In the genomic region with DNA sequence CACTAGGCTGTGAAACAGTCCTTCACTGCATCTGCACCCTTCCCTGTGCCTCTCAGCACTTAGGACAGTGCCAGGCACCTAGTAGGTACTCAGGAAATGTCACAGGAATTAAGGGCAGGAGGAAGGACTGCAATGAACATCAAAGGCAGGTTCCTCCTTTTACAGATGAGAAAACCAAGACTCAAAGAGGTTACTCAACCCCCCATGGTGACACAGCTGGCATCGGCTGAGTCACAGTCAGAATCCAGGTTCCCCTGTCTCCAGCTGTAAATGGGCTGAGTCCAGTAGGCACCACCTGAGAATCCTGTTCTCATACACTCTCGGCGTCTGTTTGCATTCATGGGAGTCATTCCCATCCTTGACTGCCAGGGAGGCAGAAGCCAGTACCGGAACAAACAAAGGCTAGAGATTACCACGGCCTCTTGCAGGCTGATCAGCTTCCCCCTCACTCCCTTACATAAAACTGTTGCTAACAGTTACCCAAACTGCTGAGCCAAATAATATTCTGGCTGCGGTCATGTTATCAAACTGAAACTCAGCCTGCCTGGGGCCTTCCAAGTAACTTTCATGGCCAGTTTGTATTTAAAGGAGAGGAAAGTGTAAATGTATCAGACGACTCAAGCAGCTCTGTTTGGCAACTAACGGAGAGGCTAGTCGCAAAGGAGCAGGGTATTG, we compare ENCODE assay signal across 11 cellular contexts.
DNase-seq lines count a peak whose midpoint lies in the region; ATAC-seq, FAIRE-seq and TF ChIP-seq lines count a peak whose summit lies in the region.
"Had no signal": no experiment of that assay in that cellular context is flagged by ENCODE, and none has a peak within 500 bp of the region (broad histone marks: within the 10 kb centered on the region; RNA-seq: fewer than 3 reads in every experiment).

No MANE protein-coding gene starts in this region.

- H3K27me3 ChIP-seq in HCT116 (ENCODE audit: insufficient read depth, low read length): peaks cover 53% of the 10 kb centered on the region
- no peaks in the 10 kb centered on the region for H3K27me3 ChIP-seq in pancreas
- no peaks in the 10 kb centered on the region for H3K27me3 ChIP-seq in small intestine (ENCODE audit: control insufficient read depth in 2 of 2, insufficient read depth in 2 of 2, low read length in 2 of 2)
- H3K27me3 ChIP-seq in Peyer's patch: no peaks in the 10 kb centered on the region

- intact Hi-C loops in HCT116 (cut with micrococcal nuclease) (no loop called here), pancreas (cut with DNase I) (no loop called here)

- no peak overlapping the region for H3K9ac ChIP-seq in HCT116 (ENCODE audit: low read length)

- ATAC-seq in HCT116 (no peak), pancreas (peak; percentile 57 to 87 (median 78))
- ATAC-seq: Panc1 had no signal

- no TSS peak for BruUV-seq in HCT116 (replicated peaks; lab: Mats Ljungman, UMichigan)

- TF ChIP-seq RAD21 in HCT116 (IDR thresholded peaks at IDR 0.05; ENCODE audit: low read depth): no peak

- TF ChIP-seq POLR2A in HCT116 (IDR thresholded peaks at IDR 0.05; ENCODE audit: borderline replicate concordance, extremely low read depth, insufficient read depth, insufficient read length) (no peak), Peyer's patch (IDR thresholded peaks at IDR 0.05) (no peak)

- H3K79me2 ChIP-seq in HCT116 (ENCODE audit: insufficient read depth, low read length): no peaks in the 10 kb centered on the region

- H3K9me3 ChIP-seq in HCT116 (ENCODE audit: control insufficient read depth in 1 of 2, insufficient read depth in 1 of 2, low read depth in 1 of 2, low read length in 2 of 2): no peaks in the 10 kb centered on the region
- no peaks in the 10 kb centered on the region for H3K9me3 ChIP-seq in pancreas
- no peaks in the 10 kb centered on the region for H3K9me3 ChIP-seq in small intestine (ENCODE audit: control insufficient read depth, low read depth)
- no peaks in the 10 kb centered on the region for H3K9me3 ChIP-seq in Peyer's patch

- no peak overlapping the region for H3K27ac ChIP-seq in HCT116 (ENCODE audit: low read depth, low read length)
- peak overlapping the region in 1 of 4 donors; percentile 52 for H3K27ac ChIP-seq in pancreas
- peak overlapping the region in 1 of 2 donors; percentile 27 for H3K27ac ChIP-seq in small intestine (ENCODE audit: low read depth in 1 of 2, low read length in 1 of 2)
- peak overlapping the region in 2 of 4 donors; percentile 23 to 25 for H3K27ac ChIP-seq in Peyer's patch

- WGBS in pancreas, 2 donors: 64 to 67% methylated on average over 9 of the region's 9 CpGs
- 48 to 61% (median 54%) methylated on average over 9 of the region's 9 CpGs for WGBS in small intestine, 3 donors

- POLR2A ChIA-PET in HCT116 (lab: Charles Lee): no interaction called here

- DNase-seq in HCT116 (ENCODE audit: low read depth, low spot score) (no peak), SHP77 (lab: John Stamatoyannopoulos, UW) (peak; percentile 67 to 80), fibroblast of the conjunctiva (ENCODE audit: low read depth) (peak; percentile 36), pancreas (peak in 2 of 6 donors; percentile 40 to 69), small intestine (no peak), Peyer's patch (no peak)
- DNase-seq in activated T-cell treated with anti-CD3 and anti-CD28 coated beads, Interleukin-2, amount 50 U/mL, for 48 hours: no peak
- no peak for DNase-seq in stimulated activated CD4-positive, alpha-beta T cell treated with anti-CD3 and anti-CD28 coated beads, Interleukin-12 subunit alpha, Interleukin-12 subunit beta, amount 100 ng/mL, for 4 hours
- DNase-seq: activated CD4-positive, alpha-beta T cell treated with anti-CD3 and anti-CD28 coated beads, Interleukin-2, amount 50 U/mL, for 48 hours; caudate nucleus had no signal

- H3K4me2 ChIP-seq in HCT116 (ENCODE audit: low read length): no peak overlapping the region

- RAD21 ChIA-PET in HCT116 (lab: Charles Lee; ENCODE audit: low non-redundant PET in 1 of 2, low total read pairs in 2 of 2, uncharacterized antibody in 2 of 2, unreplicated experiment in 2 of 2): no interaction called here

- H2AFZ ChIP-seq in HCT116 (ENCODE audit: low read depth, low read length, poor library complexity, severe bottlenecking): no peak overlapping the region

- no peak for FAIRE-seq in pancreas (lab: Jason Lieb, UNC)
- no peak for FAIRE-seq in small intestine (lab: Jason Lieb, UNC)

- no peaks in the 10 kb centered on the region for H4K20me1 ChIP-seq in HCT116 (ENCODE audit: insufficient read depth)

- CTCF ChIA-PET in HCT116 (lab: Charles Lee): no interaction called here

- H3K9me2 ChIP-seq in HCT116 (ENCODE audit: insufficient read depth): no peaks in the 10 kb centered on the region

- TF ChIP-seq CTCF in HCT116 (IDR thresholded peaks at IDR 0.05 in 2 of 3, conservative IDR thresholded peaks at IDR 0.05 in 1 of 3; ENCODE audit: borderline replicate concordance in 1 of 3, insufficient read depth in 1 of 3, low read depth in 2 of 3, low read length in 2 of 3): no peak
- no peak for TF ChIP-seq CTCF in pancreas (IDR thresholded peaks at IDR 0.05)
- no peak for TF ChIP-seq CTCF in Peyer's patch (IDR thresholded peaks at IDR 0.05)

- H3K36me3 ChIP-seq in HCT116 (ENCODE audit: control insufficient read depth in 1 of 2, insufficient read depth in 2 of 2, low read length in 2 of 2) (no peaks in the 10 kb centered on the region), pancreas (no peaks in the 10 kb centered on the region), small intestine (ENCODE audit: control insufficient read depth in 2 of 2, insufficient read depth in 2 of 2, low read length in 2 of 2) (no peaks in the 10 kb centered on the region), Peyer's patch (no peaks in the 10 kb centered on the region)

- no peaks in the 10 kb centered on the region for H3K4me1 ChIP-seq in HCT116 (ENCODE audit: control insufficient read depth in 1 of 2, insufficient read depth in 2 of 2, low read length in 2 of 2)
- H3K4me1 ChIP-seq in pancreas: peaks cover 0 to 4% (median 0%) of the 10 kb centered on the region in 3 donors
- H3K4me1 ChIP-seq in small intestine (ENCODE audit: control insufficient read depth in 2 of 2, insufficient read depth in 1 of 2, low read depth in 1 of 2, low read length in 1 of 2): no peaks in the 10 kb centered on the region
- H3K4me1 ChIP-seq in Peyer's patch: no peaks in the 10 kb centered on the region

- H3K4me3 ChIP-seq in HCT116 (replicated peaks in 1 of 2; ENCODE audit: low read depth in 1 of 2, low read length in 2 of 2): no peak overlapping the region
- H3K4me3 ChIP-seq in pancreas: no peak overlapping the region
- H3K4me3 ChIP-seq in small intestine (ENCODE audit: low read depth in 1 of 2, low read length in 2 of 2): no peak overlapping the region
- H3K4me3 ChIP-seq in Peyer's patch: no peak overlapping the region

TF ChIP-seq in HCT116, 20 proteins besides CTCF, POLR2A, EP300 and RAD21:
- TF ChIP-seq, protein P1, sequence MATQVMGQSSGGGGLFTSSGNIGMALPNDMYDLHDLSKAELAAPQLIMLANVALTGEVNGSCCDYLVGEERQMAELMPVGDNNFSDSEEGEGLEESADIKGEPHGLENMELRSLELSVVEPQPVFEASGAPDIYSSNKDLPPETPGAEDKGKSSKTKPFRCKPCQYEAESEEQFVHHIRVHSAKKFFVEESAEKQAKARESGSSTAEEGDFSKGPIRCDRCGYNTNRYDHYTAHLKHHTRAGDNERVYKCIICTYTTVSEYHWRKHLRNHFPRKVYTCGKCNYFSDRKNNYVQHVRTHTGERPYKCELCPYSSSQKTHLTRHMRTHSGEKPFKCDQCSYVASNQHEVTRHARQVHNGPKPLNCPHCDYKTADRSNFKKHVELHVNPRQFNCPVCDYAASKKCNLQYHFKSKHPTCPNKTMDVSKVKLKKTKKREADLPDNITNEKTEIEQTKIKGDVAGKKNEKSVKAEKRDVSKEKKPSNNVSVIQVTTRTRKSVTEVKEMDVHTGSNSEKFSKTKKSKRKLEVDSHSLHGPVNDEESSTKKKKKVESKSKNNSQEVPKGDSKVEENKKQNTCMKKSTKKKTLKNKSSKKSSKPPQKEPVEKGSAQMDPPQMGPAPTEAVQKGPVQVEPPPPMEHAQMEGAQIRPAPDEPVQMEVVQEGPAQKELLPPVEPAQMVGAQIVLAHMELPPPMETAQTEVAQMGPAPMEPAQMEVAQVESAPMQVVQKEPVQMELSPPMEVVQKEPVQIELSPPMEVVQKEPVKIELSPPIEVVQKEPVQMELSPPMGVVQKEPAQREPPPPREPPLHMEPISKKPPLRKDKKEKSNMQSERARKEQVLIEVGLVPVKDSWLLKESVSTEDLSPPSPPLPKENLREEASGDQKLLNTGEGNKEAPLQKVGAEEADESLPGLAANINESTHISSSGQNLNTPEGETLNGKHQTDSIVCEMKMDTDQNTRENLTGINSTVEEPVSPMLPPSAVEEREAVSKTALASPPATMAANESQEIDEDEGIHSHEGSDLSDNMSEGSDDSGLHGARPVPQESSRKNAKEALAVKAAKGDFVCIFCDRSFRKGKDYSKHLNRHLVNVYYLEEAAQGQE (IDR thresholded peaks at IDR 0.05; ENCODE audit: low read depth): peak; percentile 27; the same call in 1 of the 2 replicates
- TF ChIP-seq, protein P2, sequence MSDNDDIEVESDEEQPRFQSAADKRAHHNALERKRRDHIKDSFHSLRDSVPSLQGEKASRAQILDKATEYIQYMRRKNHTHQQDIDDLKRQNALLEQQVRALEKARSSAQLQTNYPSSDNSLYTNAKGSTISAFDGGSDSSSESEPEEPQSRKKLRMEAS (IDR thresholded peaks at IDR 0.05): no peak

Comparison
In these comparisons a context has a peak if more than half of its experiments do, and no peak if none do; other contexts are left out.
1. DNase-seq: peak in SHP77 (2 of 2) and fibroblast of the conjunctiva (single experiment); none in HCT116 (single experiment), activated T-cell treated with anti-CD3 and anti-CD28 coated beads, Interleukin-2, amount 50 U/mL, for 48 hours (0 of 2), small intestine (single experiment), Peyer's patch (0 of 3) and stimulated activated CD4-positive, alpha-beta T cell treated with anti-CD3 and anti-CD28 coated beads, Interleukin-12 subunit alpha, Interleukin-12 subunit beta, amount 100 ng/mL, for 4 hours (single experiment).